27 cellular contexts compared by ENCODE assay signal in genomic region chrX:22177950-22178349, GRCh38.
"Had no signal": no experiment of that assay in that cellular context is flagged by ENCODE, and none has a peak within 500 bp of the region (broad histone marks: within the 10 kb centered on the region; RNA-seq: fewer than 3 reads in every experiment).

No MANE protein-coding gene starts in this region.

- H3K27ac ChIP-seq: adrenal gland, body of pancreas, breast epithelium, SJCRH30 had no signal

- H3K36me3 ChIP-seq: adrenal gland, breast epithelium, SJCRH30 had no signal

- H3K9me3 ChIP-seq: adrenal gland, body of pancreas, SJCRH30, SK-N-SH had no signal

- H3K4me3 ChIP-seq: adrenal gland, body of pancreas, breast epithelium, SJCRH30 had no signal

- ATAC-seq: activated CD8-positive, alpha-beta T cell treated with anti-CD3 and anti-CD28 coated beads, Interleukin-2, amount 10 ng/mL, durations not matched to agents 7 days and 5 days; body of pancreas; Panc1 had no signal

- H3K27me3 Mint-ChIP-seq: activated CD4-positive, alpha-beta T cell treated with anti-CD3 and anti-CD28 coated beads, Interleukin-2, amount 10 ng/mL, durations not matched to agents 7 days and 5 days had no signal

- FAIRE-seq: TTC549 had no signal

- H3K4me1 Mint-ChIP-seq: activated CD4-positive, alpha-beta T cell treated with anti-CD3 and anti-CD28 coated beads, Interleukin-2, amount 10 ng/mL, durations not matched to agents 7 days and 5 days had no signal

- H3K9me3 Mint-ChIP-seq: activated CD4-positive, alpha-beta T cell treated with anti-CD3 and anti-CD28 coated beads, Interleukin-2, amount 10 ng/mL, durations not matched to agents 7 days and 5 days; activated naive CD4-positive, alpha-beta T cell treated with anti-CD3 and anti-CD28 coated beads for 36 hours; activated T-cell treated with anti-CD3 and anti-CD28 coated beads, Interleukin-2, amount 50 U/mL, for 24 hours; T-helper 1 cell treated with Interleukin-12 subunit alpha and Interleukin-12 subunit beta and Interleukin-4 antibody, amounts not matched to agents 30 μg/mL and 1 μg/mL, for 36 hours; T-helper 2 cell treated with Interferon-gamma antibody and Interleukin-4, amounts not matched to agents 5 μg/mL and 100 μg/mL, for 36 hours had no signal

- H3K27ac Mint-ChIP-seq: activated CD4-positive, alpha-beta T cell treated with anti-CD3 and anti-CD28 coated beads, Interleukin-2, amount 10 ng/mL, durations not matched to agents 7 days and 5 days; activated CD8-positive, alpha-beta T cell treated with anti-CD3 and anti-CD28 coated beads, Interleukin-2, amount 10 ng/mL, durations not matched to agents 7 days and 5 days; activated naive CD4-positive, alpha-beta T cell treated with anti-CD3 and anti-CD28 coated beads for 36 hours; activated naive CD4-positive, alpha-beta T cell treated with anti-CD3 and anti-CD28 coated beads, Interleukin-2, amount 50 U/mL, for 72 hours; activated T-cell treated with anti-CD3 and anti-CD28 coated beads, Interleukin-2, amount 50 U/mL, for 24 hours; activated T-helper 1 cell treated with anti-CD3 and anti-CD28 coated beads, Interleukin-12 subunit alpha, Interleukin-12 subunit beta, Interleukin-2, Interleukin-4 antibody, amounts not matched to agents 30 ng/mL and 10 ng/mL and 1 ng/mL, durations not matched to agents 14 hours and 24 hours and 36 hours; T-helper 1 cell treated with Interleukin-12 subunit alpha and Interleukin-12 subunit beta and Interleukin-4 antibody, amounts not matched to agents 30 μg/mL and 1 μg/mL, for 36 hours; T-helper 2 cell treated with Interferon-gamma antibody and Interleukin-4, amounts not matched to agents 5 μg/mL and 100 μg/mL, for 36 hours had no signal

- H3K4me2 ChIP-seq: SK-N-SH had no signal

- H3K4me3 Mint-ChIP-seq: activated CD4-positive, alpha-beta T cell treated with anti-CD3 and anti-CD28 coated beads, Interleukin-2, amount 10 ng/mL, durations not matched to agents 7 days and 5 days; activated CD8-positive, alpha-beta T cell treated with anti-CD3 and anti-CD28 coated beads, Interleukin-2, amount 10 ng/mL, durations not matched to agents 7 days and 5 days; activated naive CD4-positive, alpha-beta T cell treated with anti-CD3 and anti-CD28 coated beads for 36 hours; activated T-cell treated with anti-CD3 and anti-CD28 coated beads, Interleukin-2, amount 50 U/mL, for 24 hours; activated T-helper 1 cell treated with anti-CD3 and anti-CD28 coated beads, Interleukin-12 subunit alpha, Interleukin-12 subunit beta, Interleukin-2, Interleukin-4 antibody, amounts not matched to agents 30 ng/mL and 10 ng/mL and 1 ng/mL, durations not matched to agents 14 hours and 24 hours and 36 hours; T-helper 1 cell treated with Interleukin-12 subunit alpha and Interleukin-12 subunit beta and Interleukin-4 antibody, amounts not matched to agents 30 μg/mL and 1 μg/mL, for 36 hours; T-helper 2 cell treated with Interferon-gamma antibody and Interleukin-4, amounts not matched to agents 5 μg/mL and 100 μg/mL, for 36 hours had no signal

- H3K4me1 ChIP-seq: adrenal gland, body of pancreas, breast epithelium had no signal

- H3K27me3 ChIP-seq: adrenal gland, body of pancreas, SJCRH30 had no signal

- DNase-seq: activated CD4-positive, alpha-beta T cell treated with anti-CD3 and anti-CD28 coated beads, Interleukin-2, amount 10 ng/mL, durations not matched to agents 7 days and 5 days; activated CD4-positive, alpha-beta T cell treated with anti-CD3 and anti-CD28 coated beads, Interleukin-2, amount 50 U/mL, for 48 hours; activated CD8-positive, alpha-beta T cell treated with anti-CD3 and anti-CD28 coated beads, Interleukin-2, amount 10 ng/mL, durations not matched to agents 7 days and 5 days; activated gamma-delta T cell treated with Interleukin-2 at 50 U/mL for 16 hours; activated naive CD4-positive, alpha-beta T cell treated with anti-CD3 and anti-CD28 coated beads for 36 hours; activated T-cell treated with anti-CD3 and anti-CD28 coated beads, Interleukin-2, amount 50 U/mL, for 24 hours; adrenal gland; body of pancreas; caudate nucleus; cerebellar nuclear complex; NCI-H1092 treated with DMSO at 0.1 percent for 48 hours; NCI-H1417; NCI-H146; NCI-H187; NCI-H2081; NCI-H345; NCI-H524 treated with DMSO at 0.1 percent for 48 hours; SHP77; SJCRH30; SK-N-SH had no signal

- H3K9ac ChIP-seq: SK-N-SH had no signal
